ENCODE assay signal across 8 cellular contexts in the genomic region with DNA sequence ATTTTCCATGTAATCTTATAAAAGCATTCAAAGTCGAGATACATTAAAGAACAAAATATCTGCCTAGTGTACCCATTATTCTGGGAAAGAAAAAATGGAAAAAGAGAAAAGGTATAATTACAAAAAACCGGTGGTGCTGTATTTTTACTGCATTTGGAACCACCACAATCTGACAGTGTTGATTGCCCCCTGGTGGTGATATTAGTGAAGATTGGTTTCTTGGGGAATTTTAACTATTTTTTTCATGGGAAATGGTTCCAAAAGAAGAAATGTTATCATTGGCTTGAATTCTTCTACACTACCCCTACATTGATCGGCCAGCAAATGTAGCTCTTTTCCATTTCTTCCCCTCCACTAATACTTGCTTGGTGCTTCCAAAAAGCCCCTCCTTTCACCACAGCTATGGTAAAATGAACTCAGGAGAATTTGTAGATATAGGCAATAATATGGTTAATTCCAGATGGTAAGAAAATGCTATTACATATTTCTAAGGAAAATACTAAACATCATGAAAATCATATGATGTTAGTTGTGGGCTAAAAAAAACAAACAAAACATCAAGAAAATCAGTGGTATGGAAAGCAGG. TPM values are rescaled to one million over a fixed set of nuclear protein-coding genes. Genes with fewer than 3 reads are reported as not detected.
DNase-seq lines count a peak whose midpoint lies in the region; ATAC-seq and TF ChIP-seq lines count a peak whose summit lies in the region.

No MANE protein-coding gene starts in this region.

- no peaks in the 10 kb centered on the region for H3K79me2 ChIP-seq in mammary epithelial cell (ENCODE audit: insufficient read depth, low read length)

- peak; percentile 62 to 64 for TF ChIP-seq CTCF in mammary epithelial cell (conservative IDR thresholded peaks at IDR 0.05 in 1 of 2, IDR thresholded peaks at IDR 0.05 in 1 of 2; ENCODE audit: extremely low read depth in 1 of 2, insufficient read depth in 1 of 2, low read depth in 1 of 2, low read length in 2 of 2)
- TF ChIP-seq CTCF in lung (IDR thresholded peaks at IDR 0.05; ENCODE audit: control extremely low read depth, extremely low read depth): peak; percentile 29
- TF ChIP-seq CTCF in omental fat pad (IDR thresholded peaks at IDR 0.05): peak in 1 of 3 donors; percentile 37

- DNase-seq in AG08396 (ENCODE audit: low spot score): peak; percentile 36
- DNase-seq in GM03348 (ENCODE audit: low spot score): peak; percentile 64
- peak; percentile 19 to 28 for DNase-seq in NCI-H1930 (lab: John Stamatoyannopoulos, UW)
- DNase-seq in mammary epithelial cell: peak; percentile 19
- DNase-seq in lung (ENCODE audit: low spot score): no peak
- DNase-seq in activated T-helper 2 cell treated with anti-CD3 and anti-CD28 coated beads, Interferon-gamma antibody, Interleukin-2, Interleukin-4, amounts not matched to agents 10 μg/mL and 5 μg/mL and 100 μg/mL, durations not matched to agents 14 hours and 24 hours and 36 hours (ENCODE audit: low spot score): no peak
- no peak for DNase-seq in islet precursor cell
- DNase-seq in omental fat pad (ENCODE audit: low spot score): no peak

- BruUV-seq in mammary epithelial cell (replicated peaks; lab: Mats Ljungman, UMichigan): no TSS peak

- intact Hi-C loops in mammary epithelial cell (cut with micrococcal nuclease): loop anchor here (2.0 to 10.0 kb wide), 4 partner anchors 105 to 722 kb away; a partner anchor contains a TSS
- intact Hi-C loops in activated T-helper 2 cell treated with anti-CD3 and anti-CD28 coated beads, Interferon-gamma antibody, Interleukin-2, Interleukin-4, amounts not matched to agents 10 μg/mL and 5 μg/mL and 100 μg/mL, durations not matched to agents 14 hours and 24 hours and 36 hours (cut with micrococcal nuclease): loop anchor here (1.0 to 10.0 kb wide), 3 partner anchors 317 to 725 kb away; no protein-coding TSS in a partner anchor

- no peak overlapping the region for H3K9ac ChIP-seq in mammary epithelial cell (ENCODE audit: insufficient read depth, low read length)

- peaks cover 8% of the 10 kb centered on the region for H3K27me3 Mint-ChIP-seq in activated T-helper 2 cell treated with anti-CD3 and anti-CD28 coated beads, Interferon-gamma antibody, Interleukin-2, Interleukin-4, amounts not matched to agents 10 μg/mL and 5 μg/mL and 100 μg/mL, durations not matched to agents 14 hours and 24 hours and 36 hours (ENCODE audit: low read depth)

- CTCF ChIA-PET in mammary epithelial cell (lab: Charles Lee; ENCODE audit: low non-redundant PET): no interaction called here

- no peak overlapping the region for H3K27ac Mint-ChIP-seq in activated T-helper 2 cell treated with anti-CD3 and anti-CD28 coated beads, Interferon-gamma antibody, Interleukin-2, Interleukin-4, amounts not matched to agents 10 μg/mL and 5 μg/mL and 100 μg/mL, durations not matched to agents 14 hours and 24 hours and 36 hours

- H3K36me3 ChIP-seq in mammary epithelial cell (ENCODE audit: insufficient read depth, low read length): no peaks in the 10 kb centered on the region
- H3K36me3 ChIP-seq in lung (ENCODE audit: control insufficient read depth in 2 of 2, insufficient read depth in 2 of 2, low read length in 2 of 2): no peaks in the 10 kb centered on the region

- peaks cover 2% of the 10 kb centered on the region for H3K4me1 Mint-ChIP-seq in activated T-helper 2 cell treated with anti-CD3 and anti-CD28 coated beads, Interferon-gamma antibody, Interleukin-2, Interleukin-4, amounts not matched to agents 10 μg/mL and 5 μg/mL and 100 μg/mL, durations not matched to agents 14 hours and 24 hours and 36 hours (ENCODE audit: low read depth)

- H3K27me3 ChIP-seq in mammary epithelial cell (ENCODE audit: insufficient read depth, low read length): peaks cover 2% of the 10 kb centered on the region
- no peaks in the 10 kb centered on the region for H3K27me3 ChIP-seq in lung (ENCODE audit: control insufficient read depth, insufficient read depth)

- H3K36me3 Mint-ChIP-seq in activated T-helper 2 cell treated with anti-CD3 and anti-CD28 coated beads, Interferon-gamma antibody, Interleukin-2, Interleukin-4, amounts not matched to agents 10 μg/mL and 5 μg/mL and 100 μg/mL, durations not matched to agents 14 hours and 24 hours and 36 hours (ENCODE audit: low read depth): no peaks in the 10 kb centered on the region

- H3K4me3 Mint-ChIP-seq in activated T-helper 2 cell treated with anti-CD3 and anti-CD28 coated beads, Interferon-gamma antibody, Interleukin-2, Interleukin-4, amounts not matched to agents 10 μg/mL and 5 μg/mL and 100 μg/mL, durations not matched to agents 14 hours and 24 hours and 36 hours (ENCODE audit: low read depth): no peak overlapping the region

- H3K27ac ChIP-seq in mammary epithelial cell (ENCODE audit: insufficient read depth, low read depth, low read length): no peak overlapping the region
- H3K27ac ChIP-seq in lung (ENCODE audit: low read depth in 1 of 2, low read length in 1 of 2): no peak overlapping the region

- H3K9me3 ChIP-seq in mammary epithelial cell (replicated peaks; ENCODE audit: insufficient read depth, low read length) (no peaks in the 10 kb centered on the region), lung (ENCODE audit: control insufficient read depth in 2 of 2, insufficient read depth in 1 of 2, low read length in 1 of 2) (no peaks in the 10 kb centered on the region)

- no peak overlapping the region for H3K4me3 ChIP-seq in mammary epithelial cell (replicated peaks in 1 of 3; ENCODE audit: insufficient read depth in 1 of 3, low read depth in 2 of 3, low read length in 3 of 3)
- no peak overlapping the region for H3K4me3 ChIP-seq in lung

- no peaks in the 10 kb centered on the region for H3K4me1 ChIP-seq in mammary epithelial cell (ENCODE audit: insufficient read depth, low read length)
- no peaks in the 10 kb centered on the region for H3K4me1 ChIP-seq in lung (ENCODE audit: control insufficient read depth in 2 of 2, insufficient read depth in 2 of 2, low read length in 2 of 2)

- WGBS in mammary epithelial cell (ENCODE audit: low coverage, missing lambda C conversion rate): 2% methylated on average over 3 of the region's 3 CpGs
- 3 to 7% methylated on average over 3 of the region's 3 CpGs for WGBS in lung, 2 donors

- in situ Hi-C loops in mammary epithelial cell (cut with MboI; ENCODE audit: low sequenced_read_pairs in 2 of 2): loop anchor here (10.0 to 25.0 kb wide), 4 partner anchors 305 to 707 kb away; no protein-coding TSS in a partner anchor

- no peaks in the 10 kb centered on the region for H4K20me1 ChIP-seq in mammary epithelial cell (ENCODE audit: insufficient read depth, low read length)

- no peak overlapping the region for H3K4me2 ChIP-seq in mammary epithelial cell (ENCODE audit: insufficient read depth, low read depth, low read length)

- dilution Hi-C loops in mammary epithelial cell (cut with HindIII; ENCODE audit: low sequenced_read_pairs): no loop called here

- no peaks in the 10 kb centered on the region for H3K9me3 Mint-ChIP-seq in activated T-helper 2 cell treated with anti-CD3 and anti-CD28 coated beads, Interferon-gamma antibody, Interleukin-2, Interleukin-4, amounts not matched to agents 10 μg/mL and 5 μg/mL and 100 μg/mL, durations not matched to agents 14 hours and 24 hours and 36 hours

- no peak for ATAC-seq in lung (ENCODE audit: insufficient read depth, low FRiP score)
- no peak for ATAC-seq in omental fat pad (ENCODE audit: low FRiP score)

- no peak overlapping the region for H2AFZ ChIP-seq in mammary epithelial cell (ENCODE audit: low read depth, low read length)

RNA-seq across cellular contexts. Expression of a gene that starts 50.0 kb away (rescaled TPM):
- total RNA-seq in mammary epithelial cell (10 to 100 TPM; 13.5 to 30.5 TPM), lung (10 to 100 TPM; 16.0 to 18.6 TPM), omental fat pad (10 to 100 TPM; 13.1 to 18.3 (median 15.7) TPM)
- polyA plus RNA-seq in mammary epithelial cell (12.5 TPM), lung (10 to 100 TPM; 10.3 to 11.2 TPM)
- 25.0 TPM for polyA minus RNA-seq in mammary epithelial cell
- 20.9 and 21.3 TPM in 2 replicates for total RNA-seq in activated T-helper 2 cell treated with anti-CD3 and anti-CD28 coated beads, Interferon-gamma antibody, Interleukin-2, Interleukin-4, amounts not matched to agents 10 μg/mL and 5 μg/mL and 100 μg/mL, durations not matched to agents 14 hours and 24 hours and 36 hours

Comparison
In these comparisons a context has a peak if more than half of its experiments do, and no peak if none do; other contexts are left out.
1. DNase-seq: peak in AG08396 (single experiment), GM03348 (single experiment), NCI-H1930 (2 of 2) and mammary epithelial cell (single experiment); none in lung (single experiment), activated T-helper 2 cell treated with anti-CD3 and anti-CD28 coated beads, Interferon-gamma antibody, Interleukin-2, Interleukin-4, amounts not matched to agents 10 μg/mL and 5 μg/mL and 100 μg/mL, durations not matched to agents 14 hours and 24 hours and 36 hours (single experiment), islet precursor cell (single experiment) and omental fat pad (single experiment).